ENCODE assay signal across 16 cellular contexts in genomic region chr12:49821375-49822287, GRCh38. TPM values are rescaled to one million over a fixed set of nuclear protein-coding genes. Genes with fewer than 3 reads are reported as not detected.
DNase-seq lines count a peak whose midpoint lies in the region; ATAC-seq, FAIRE-seq and TF ChIP-seq lines count a peak whose summit lies in the region.
"Had no signal": no experiment of that assay in that cellular context is flagged by ENCODE, and none has a peak within 500 bp of the region (broad histone marks: within the 10 kb centered on the region; RNA-seq: fewer than 3 reads in every experiment).

No MANE protein-coding gene starts in this region.

- in situ Hi-C loops in GM12878 (cut with MboI) (no loop called here), brain microvascular endothelial cell (cut with HindIII; ENCODE audit: low pct_ligation_motif_present, low sequenced_read_pairs) (no loop called here)

- H3K27ac ChIP-seq in GM12878 (ENCODE audit: control insufficient read depth, insufficient read depth) (peak overlapping the region; percentile 69), neutrophil (peak overlapping the region; percentile 62), brain microvascular endothelial cell (no peak overlapping the region)
- H3K27ac ChIP-seq: lower lobe of right lung, thyroid gland had no signal

- H3K4me3 ChIP-seq in Jurkat, Clone E6-1 (ENCODE audit: low read length), result peak overlapping the region; percentile 13
- peak overlapping the region; percentile 8; the same call in 1 of the 2 replicates for H3K4me3 ChIP-seq in GM12878
- peak overlapping the region in 1 of 2 experiments; percentile 21 for H3K4me3 ChIP-seq in neutrophil (ENCODE audit: low read depth in 1 of 2, low read length in 1 of 2)
- no peak overlapping the region for H3K4me3 ChIP-seq in brain microvascular endothelial cell (ENCODE audit: low read depth, low read length)
- H3K4me3 ChIP-seq: lower lobe of right lung, thyroid gland had no signal

- CTCF ChIA-PET in GM12878 (lab: Yijun Ruan, JAX), result interaction anchor here (1.2 to 2.0 kb wide), 4 partner anchors 9 to 80 kb away, joined by 4 to 6 read pairs (median 5); partner anchors contain the start of gene TMBIM6

- H4K20me1 ChIP-seq in GM12878 (ENCODE audit: control insufficient read depth, insufficient read depth), result 0 out of 2 replicates have a peak, but pooled peaks cover under 1% of the 10 kb centered on the region

- FAIRE-seq in GM12878 (lab: Jason Lieb, UNC), result no peak

- BruUV-seq in GM12878 (replicated peaks; lab: Mats Ljungman, UMichigan), result no TSS peak

- peaks cover 17% of the 10 kb centered on the region for H3K4me1 Mint-ChIP-seq in activated CD4-positive, alpha-beta T cell treated with anti-CD3 and anti-CD28 coated beads, Interleukin-2, amount 10 ng/mL, durations not matched to agents 24 days and 14 days

- SMC1A ChIA-PET in GM12878 (lab: Charles Lee; ENCODE audit: uncharacterized antibody, unreplicated experiment), result interaction anchor here (0.7 to 1.2 kb wide), 3 partner anchors 15 to 130 kb away, joined by 3 read pairs; no protein-coding TSS in a partner anchor

- no peaks in the 10 kb centered on the region for H3K27me3 ChIP-seq in GM12878 (replicated peaks in 1 of 2; ENCODE audit: control insufficient read depth in 2 of 2, insufficient read depth in 2 of 2, low read length in 1 of 2)
- H3K27me3 ChIP-seq in neutrophil, result no peaks in the 10 kb centered on the region
- no peaks in the 10 kb centered on the region for H3K27me3 ChIP-seq in brain microvascular endothelial cell (replicated peaks)
- H3K27me3 ChIP-seq: thyroid gland had no signal

- no peaks in the 10 kb centered on the region; a peak in 1 of 4 replicates for H3K36me3 ChIP-seq in GM12878 (ENCODE audit: control insufficient read depth in 2 of 2, insufficient read depth in 2 of 2, low read length in 1 of 2)
- no peaks in the 10 kb centered on the region for H3K36me3 ChIP-seq in neutrophil
- H3K36me3 ChIP-seq in brain microvascular endothelial cell (replicated peaks), result peaks cover 3% of the 10 kb centered on the region
- H3K36me3 ChIP-seq: lower lobe of right lung, thyroid gland had no signal

- no peak overlapping the region; the same call in 1 of the 2 replicates for H2AFZ ChIP-seq in GM12878 (ENCODE audit: control insufficient read depth, low read depth, low read length)

- peaks cover 14% of the 10 kb centered on the region for H3K79me2 ChIP-seq in GM12878 (ENCODE audit: control insufficient read depth, insufficient read depth, low read length)

- H3K36me3 Mint-ChIP-seq in activated CD4-positive, alpha-beta T cell treated with anti-CD3 and anti-CD28 coated beads, Interleukin-2, amount 10 ng/mL, durations not matched to agents 24 days and 14 days (ENCODE audit: low read depth), result no peaks in the 10 kb centered on the region

- H3K4me2 ChIP-seq in GM12878 (ENCODE audit: control insufficient read depth, insufficient read depth), result peak overlapping the region; percentile 26

- ATAC-seq in GM12878 (no peak), HG03175 (IDR thresholded peaks at IDR 0.05; ENCODE audit: unreplicated experiment) (no peak), HG02610 (IDR thresholded peaks at IDR 0.05; ENCODE audit: unreplicated experiment) (no peak)
- ATAC-seq: lower lobe of right lung had no signal

- peaks cover 2% of the 10 kb centered on the region for H3K27me3 Mint-ChIP-seq in activated CD4-positive, alpha-beta T cell treated with anti-CD3 and anti-CD28 coated beads, Interleukin-2, amount 10 ng/mL, durations not matched to agents 24 days and 14 days

- no peak overlapping the region for H3K9ac ChIP-seq in GM12878 (ENCODE audit: control insufficient read depth, insufficient read depth, low read length)

- 90% methylated on average over 10 of the region's 10 CpGs for WGBS in GM12878 (ENCODE audit: insufficient coverage, insufficient replicate concordance, low lambda C conversion rate, missing lambda C conversion rate)

- peak overlapping the region; percentile 31 for H3K4me3 Mint-ChIP-seq in activated CD4-positive, alpha-beta T cell treated with anti-CD3 and anti-CD28 coated beads, Interleukin-2, amount 10 ng/mL, durations not matched to agents 24 days and 14 days
- H3K4me3 Mint-ChIP-seq: activated naive CD4-positive, alpha-beta T cell treated with anti-CD3 and anti-CD28 coated beads, Interleukin-2, amount 10 ng/mL, durations not matched to agents 7 days and 5 days had no signal

- POLR2A ChIA-PET in GM12878 (lab: Charles Lee), result interaction anchor here (1.0 to 1.9 kb wide), 3 partner anchors 11 to 80 kb away, joined by 3 to 5 read pairs (median 5); partner anchors contain the start of gene TMBIM6

- TF ChIP-seq EP300 in GM12878 (IDR thresholded peaks at IDR 0.05; ENCODE audit: borderline replicate concordance in 1 of 2, control insufficient read depth in 1 of 2, low read depth in 2 of 2, low read length in 2 of 2), result no peak

- TF ChIP-seq CTCF in GM12878 (IDR thresholded peaks at IDR 0.05 in 2 of 3, conservative IDR thresholded peaks at IDR 0.05 in 1 of 3; ENCODE audit: control insufficient read depth in 2 of 3, extremely low read depth in 1 of 3, insufficient read depth in 1 of 3, low read depth in 3 of 3, low read length in 3 of 3) (no peak), neutrophil (IDR thresholded peaks at IDR 0.05) (no peak), brain microvascular endothelial cell (IDR thresholded peaks at IDR 0.05; ENCODE audit: low read depth, low read length, missing control alignments) (no peak)

- RAD21 ChIA-PET in GM12878 (lab: Charles Lee; ENCODE audit: unreplicated experiment), result interaction anchor here (0.6 to 1.1 kb wide), 2 partner anchors 9 to 19 kb away, joined by 3 to 6 read pairs; no protein-coding TSS in a partner anchor

- intact Hi-C loops in activated CD4-positive, alpha-beta T cell treated with anti-CD3 and anti-CD28 coated beads, Interleukin-2, amount 10 ng/mL, durations not matched to agents 24 days and 14 days (cut with micrococcal nuclease), result no loop called here
- intact Hi-C loops in GM12878 (cut with micrococcal nuclease; ENCODE audit: unreplicated experiment), result no loop called here

- no peak for TF ChIP-seq POLR2A in GM12878 (IDR thresholded peaks at IDR 0.05; ENCODE audit: low read depth, low read length)

- peak overlapping the region; percentile 67 for H3K27ac Mint-ChIP-seq in activated CD4-positive, alpha-beta T cell treated with anti-CD3 and anti-CD28 coated beads, Interleukin-2, amount 10 ng/mL, durations not matched to agents 24 days and 14 days
- H3K27ac Mint-ChIP-seq: activated naive CD4-positive, alpha-beta T cell treated with anti-CD3 and anti-CD28 coated beads, Interleukin-2, amount 10 ng/mL, durations not matched to agents 7 days and 5 days had no signal

- TF ChIP-seq RAD21 in GM12878 (IDR thresholded peaks at IDR 0.05; ENCODE audit: insufficient read depth, low read depth, low read length), result no peak

- H3K4me1 ChIP-seq in GM12878 (ENCODE audit: control insufficient read depth, insufficient read depth, low read length) (peaks cover 29% of the 10 kb centered on the region), neutrophil (ENCODE audit: control insufficient read depth in 1 of 2, insufficient read depth in 1 of 2, low read depth in 1 of 2, low read length in 1 of 2) (peaks cover 42 to 45% of the 10 kb centered on the region in 2 experiments)

- no peaks in the 10 kb centered on the region for H3K9me3 Mint-ChIP-seq in activated CD4-positive, alpha-beta T cell treated with anti-CD3 and anti-CD28 coated beads, Interleukin-2, amount 10 ng/mL, durations not matched to agents 24 days and 14 days
- H3K9me3 Mint-ChIP-seq: activated naive CD4-positive, alpha-beta T cell treated with anti-CD3 and anti-CD28 coated beads, Interleukin-2, amount 10 ng/mL, durations not matched to agents 7 days and 5 days had no signal

- no peak for DNase-seq in activated CD4-positive, alpha-beta T cell treated with anti-CD3 and anti-CD28 coated beads, Interleukin-2, amount 10 ng/mL, durations not matched to agents 24 days and 14 days
- no peak for DNase-seq in activated CD4-positive, alpha-beta T cell treated with anti-CD3 and anti-CD28 coated beads for 4 hours
- DNase-seq in Jurkat, Clone E6-1 (ENCODE audit: low read depth, low spot score), result no peak
- DNase-seq in GM12878 (ENCODE audit: low read depth, low spot score) (no peak), brain microvascular endothelial cell (no peak)
- DNase-seq: ACHN, hippocampal formation, lower lobe of right lung, NCI-H1105, OCI-M1, SW 1271, thyroid gland had no signal

- H3K9me3 ChIP-seq in GM12878 (replicated peaks; ENCODE audit: control insufficient read depth, insufficient read depth, low read length) (no peaks in the 10 kb centered on the region), neutrophil (no peaks in the 10 kb centered on the region)
- H3K9me3 ChIP-seq: lower lobe of right lung, thyroid gland had no signal

RNA-seq across cellular contexts. Expression of gene NCKAP5L, which starts 6.6 kb away (rescaled TPM):
- 4.8 and 5.0 TPM in 2 replicates for total RNA-seq in activated CD4-positive, alpha-beta T cell treated with anti-CD3 and anti-CD28 coated beads, Interleukin-2, amount 10 ng/mL, durations not matched to agents 24 days and 14 days
- 8.0 TPM for polyA plus RNA-seq in Jurkat, Clone E6-1 (2012; ENCODE audit: insufficient read depth, insufficient read length)
- total RNA-seq in GM12878 (2013; cell fraction: nucleolus; rRNA removed), result 37.5 and 39.4 TPM in 2 replicates
- total RNA-seq in GM12878 (2014; rRNA removed), result 8.2 TPM in 2 replicates
- total RNA-seq in GM12878 (2014; rRNA removed; fragmentation: Illumina TruSeq; extraction: Trizol), result 4.3 and 4.4 TPM in 2 replicates
- total RNA-seq in GM12878 (2021), result 14.8 and 15.8 TPM in 2 replicates
- polyA plus RNA-seq in GM12878 (2011; ENCODE audit: low read depth), result 1.6 TPM
- polyA plus RNA-seq in GM12878 (2011; rRNA removed), result 2.1 and 3.1 TPM in 2 replicates
- 3.0 and 4.2 TPM in 2 replicates for polyA plus RNA-seq in GM12878 (2011; cell fraction: cytosol; rRNA removed)
- polyA plus RNA-seq in GM12878 (2011; cell fraction: nucleus; rRNA removed), result 17.3 and 21.6 TPM in 2 replicates
- 5.6 and 6.3 TPM in 2 replicates for polyA plus RNA-seq in GM12878 (2012)
- polyA plus RNA-seq in GM12878 (2014; fragmentation: Illumina TruSeq; extraction: Trizol), result 1.1 and 3.4 TPM in 2 replicates
- under 1 TPM; 0.03 to 0.16 TPM for polyA plus RNA-seq in GM12878 (2014; fragmentation: Nextera tagmentation; extraction: Ambion mirVana)
- polyA plus RNA-seq in GM12878 (2014; rRNA removed), result 8.1 and 10.7 TPM in 2 replicates
- polyA plus RNA-seq in GM12878 (2016; fragmentation: Nextera tagmentation; extraction: Ambion mirVana), result 1 to 10 TPM; 4.4 to 5.5 TPM
- polyA minus RNA-seq in GM12878 (2011; rRNA and poly(A)+ RNA removed), result 7.7 and 11.0 TPM in 2 replicates
- 4.1 and 5.1 TPM in 2 replicates for polyA minus RNA-seq in GM12878 (2011; cell fraction: cytosol; rRNA and poly(A)+ RNA removed)
- 8.6 and 13.6 TPM in 2 replicates for polyA minus RNA-seq in GM12878 (2011; cell fraction: nucleus; rRNA and poly(A)+ RNA removed)

RNA-seq across cellular contexts. Expression of gene BCDIN3D, which starts 21.3 kb away (rescaled TPM):
- 2.9 and 3.5 TPM in 2 replicates for total RNA-seq in activated CD4-positive, alpha-beta T cell treated with anti-CD3 and anti-CD28 coated beads, Interleukin-2, amount 10 ng/mL, durations not matched to agents 24 days and 14 days
- 6.0 TPM for polyA plus RNA-seq in Jurkat, Clone E6-1 (2012; ENCODE audit: insufficient read depth, insufficient read length)
- total RNA-seq in GM12878 (2013; cell fraction: nucleolus; rRNA removed), result 7.3 and 8.3 TPM in 2 replicates
- total RNA-seq in GM12878 (2014; rRNA removed) (5.8 and 6.0 TPM in 2 replicates), GM12878 (2014; rRNA removed; fragmentation: Illumina TruSeq; extraction: Trizol) (6.2 and 6.4 TPM in 2 replicates), GM12878 (2021) (5.6 and 7.1 TPM in 2 replicates)
- 2.5 TPM for polyA plus RNA-seq in GM12878 (2011; ENCODE audit: low read depth)
- polyA plus RNA-seq in GM12878 (2011; rRNA removed) (3.7 and 4.1 TPM in 2 replicates), GM12878 (2014; fragmentation: Illumina TruSeq; extraction: Trizol) (6.7 and 7.8 TPM in 2 replicates), GM12878 (2014; fragmentation: Nextera tagmentation; extraction: Ambion mirVana) (1 to 10 TPM; 5.5 to 6.3 TPM), GM12878 (2014; rRNA removed) (4.7 and 7.2 TPM in 2 replicates), GM12878 (2016; fragmentation: Nextera tagmentation; extraction: Ambion mirVana) (1 to 10 TPM; 6.5 to 6.8 TPM)
- polyA plus RNA-seq in GM12878 (2011; cell fraction: cytosol; rRNA removed), result 3.5 and 4.0 TPM in 2 replicates
- polyA plus RNA-seq in GM12878 (2011; cell fraction: nucleus; rRNA removed), result 2.6 and 2.9 TPM in 2 replicates
- 3.0 and 4.6 TPM in 2 replicates for polyA plus RNA-seq in GM12878 (2012)
- polyA minus RNA-seq in GM12878 (2011; rRNA and poly(A)+ RNA removed), result 5.0 and 8.6 TPM in 2 replicates
- 1.8 and 1.9 TPM in 2 replicates for polyA minus RNA-seq in GM12878 (2011; cell fraction: cytosol; rRNA and poly(A)+ RNA removed)
- 3.1 and 6.7 TPM in 2 replicates for polyA minus RNA-seq in GM12878 (2011; cell fraction: nucleus; rRNA and poly(A)+ RNA removed)
